In the genomic region with DNA sequence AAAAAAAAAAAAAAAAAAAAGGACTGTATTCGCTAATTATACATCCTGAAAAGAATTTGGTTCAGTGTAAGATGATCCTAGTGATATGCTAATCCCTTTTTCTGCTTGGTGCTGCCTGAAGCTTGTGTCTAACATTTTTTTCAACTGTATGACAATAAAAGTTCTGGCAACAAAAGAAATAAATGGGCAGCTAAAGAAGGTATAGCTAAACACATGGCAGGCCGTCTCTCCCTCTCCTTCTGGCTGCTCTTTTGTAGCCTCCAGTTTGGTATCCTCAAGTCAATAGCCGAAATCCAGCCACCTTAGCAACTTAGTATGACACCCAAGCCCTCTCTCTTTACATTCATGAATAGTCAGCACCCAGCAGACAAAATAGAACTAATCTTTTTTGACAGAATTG, we compare ENCODE assay signal across 25 cellular contexts.
DNase-seq lines count a peak whose midpoint lies in the region; ATAC-seq, FAIRE-seq and TF ChIP-seq lines count a peak whose summit lies in the region.
"Had no signal": no experiment of that assay in that cellular context is flagged by ENCODE, and none has a peak within 500 bp of the region (broad histone marks: within the 10 kb centered on the region; RNA-seq: fewer than 3 reads in every experiment).

No MANE protein-coding gene starts in this region.

- H3K79me2 ChIP-seq in K562 (ENCODE audit: control insufficient read depth, insufficient read depth, low read length) = no peaks in the 10 kb centered on the region

- H3K4me2 ChIP-seq in K562 (ENCODE audit: insufficient read depth, low read length) = peak overlapping the region; percentile 77
- H3K4me2 ChIP-seq: KMS-11 had no signal

- intact Hi-C loops in K562 (cut with micrococcal nuclease) = no loop called here
- intact Hi-C loops in mucosa of descending colon (cut with DNase I, micrococcal nuclease) = no loop called here

- TF ChIP-seq POLR2A in K562 (conservative IDR thresholded peaks at IDR 0.05) = no peak

- TF ChIP-seq CTCF in K562 (IDR thresholded peaks at IDR 0.05 in 2 of 3, conservative IDR thresholded peaks at IDR 0.05 in 1 of 3; ENCODE audit: insufficient read depth in 2 of 3, low read depth in 1 of 3, low read length in 3 of 3) (no peak), GM20000 (IDR thresholded peaks at IDR 0.05; ENCODE audit: extremely low read depth, missing control alignments) (no peak), mucosa of descending colon (IDR thresholded peaks at IDR 0.05) (no peak)

- H3K4me1 ChIP-seq in K562 (replicated peaks in 1 of 2; ENCODE audit: control insufficient read depth in 2 of 2, insufficient read depth in 2 of 2, low read length in 2 of 2) = peaks cover 0 to 9% of the 10 kb centered on the region in 2 experiments; a peak in 1 of 5 replicates
- no peaks in the 10 kb centered on the region for H3K4me1 ChIP-seq in mucosa of descending colon (ENCODE audit: low read depth)
- H3K4me1 ChIP-seq: body of pancreas, testis had no signal

- CTCF ChIA-PET in K562 (lab: Yijun Ruan, JAX; ENCODE audit: low intra/inter-chr PET ratio) = no interaction called here

- no peaks in the 10 kb centered on the region for H3K9me3 ChIP-seq in K562 (replicated peaks; ENCODE audit: control insufficient read depth, insufficient read depth, low read depth, low read length)
- H3K9me3 ChIP-seq in mucosa of descending colon = no peaks in the 10 kb centered on the region
- H3K9me3 ChIP-seq: body of pancreas, testis had no signal

- peak; percentile 94 for DNase-seq in NCI-H2107 treated with DMSO at 0.1 percent for 48 hours (lab: John Stamatoyannopoulos, UW; ENCODE audit: unreplicated experiment)
- DNase-seq in NCI-H2107 (lab: John Stamatoyannopoulos, UW) = no peak
- DNase-seq in NCI-H524 treated with DMSO at 0.1 percent for 48 hours (lab: John Stamatoyannopoulos, UW) = peak; percentile 83
- DNase-seq in K562 (ENCODE audit: extremely low read depth in 1 of 4, low spot score in 3 of 4) = peak in 2 of 4 experiments; percentile 18 to 33
- no peak for DNase-seq in kidney tubule cell (ENCODE audit: low spot score)
- no peak for DNase-seq in GM20000 (ENCODE audit: low spot score)
- no peak for DNase-seq in mucosa of descending colon
- DNase-seq: activated CD4-positive, alpha-beta T cell treated with anti-CD3 and anti-CD28 coated beads, Interleukin-2, amount 10 ng/mL, durations not matched to agents 7 days and 5 days; activated naive CD4-positive, alpha-beta T cell; activated T-cell treated with anti-CD3 and anti-CD28 coated beads, Interleukin-2, amount 50 U/mL, for 4 hours; body of pancreas; H7; left ventricle myocardium superior; midbrain; naive thymus-derived CD8-positive, alpha-beta T cell; NCI-H1436 treated with DMSO at 0.1 percent for 48 hours; NK-92 treated with Interleukin-12 subunit alpha and Interleukin-12 subunit beta, amount 100 ng/mL, for 24 hours; Right ventricle myocardium superior; stimulated activated naive CD8-positive, alpha-beta T cell treated with anti-CD3 and anti-CD28 coated beads, Interleukin-15, Interleukin-2, amounts not matched to agents 100 U/mL and 50 U/mL, for 24 hours; testis had no signal

- no peaks in the 10 kb centered on the region for H3K27me3 ChIP-seq in K562 (ENCODE audit: control insufficient read depth in 2 of 2, insufficient read depth in 2 of 2, low read length in 2 of 2)
- H3K27me3 ChIP-seq: body of pancreas, testis had no signal

- H3K9ac ChIP-seq in K562 (ENCODE audit: insufficient read depth in 1 of 2, low read depth in 2 of 2, low read length in 2 of 2) = peak overlapping the region; percentile 23 to 70; a peak in 2 of 4 replicates
- H3K9ac ChIP-seq: KMS-11 had no signal

- H2AFZ ChIP-seq in K562 (ENCODE audit: low read depth, low read length) = peak overlapping the region; percentile 94

- in situ Hi-C loops in K562 (cut with MboI) = no loop called here

- H3K4me3 ChIP-seq in K562 (peak overlapping the region; percentile 9; the same call in 1 of the 2 replicates), mucosa of descending colon (no peak overlapping the region)
- H3K4me3 ChIP-seq: body of pancreas, testis had no signal

- no peak for FAIRE-seq in K562 (lab: Jason Lieb, UNC)
- FAIRE-seq: GM12892, islet of Langerhans had no signal

- H3K36me3 ChIP-seq in K562 (ENCODE audit: control insufficient read depth, insufficient read depth, low read length) (no peaks in the 10 kb centered on the region), mucosa of descending colon (ENCODE audit: low read depth) (no peaks in the 10 kb centered on the region)

- peak overlapping the region; percentile 85 for H3K27ac ChIP-seq in K562 (ENCODE audit: extremely low read depth, low read depth, low read length)
- H3K27ac ChIP-seq: 22Rv1, body of pancreas, KMS-11, testis had no signal

- 0% methylated on average over 2 of the region's 3 CpGs for WGBS in K562 (ENCODE audit: insufficient coverage, low coverage, missing lambda C conversion rate)

- TF ChIP-seq EP300 in K562 (IDR thresholded peaks at IDR 0.05; ENCODE audit: low read length) = no peak

- no peaks in the 10 kb centered on the region for H3K9me1 ChIP-seq in K562 (ENCODE audit: control insufficient read depth, insufficient read depth, low read length)

- BruUV-seq in K562 (replicated peaks; lab: Mats Ljungman, UMichigan) = no TSS peak

- POLR2A ChIA-PET in K562 (lab: Yijun Ruan, JAX) = interaction anchor here (0.9 to 3.6 kb wide), 4 partner anchors 8 to 16 kb away, joined by 3 to 29 read pairs (median 4); no protein-coding TSS in a partner anchor

- H4K20me1 ChIP-seq in K562 (replicated peaks; ENCODE audit: control insufficient read depth, insufficient read depth, low read length) = no peaks in the 10 kb centered on the region

- TF ChIP-seq RAD21 in K562 (CRISPR knock-in tag; conservative IDR thresholded peaks at IDR 0.05 in 1 of 2, IDR thresholded peaks at IDR 0.05 in 1 of 2) = no peak

- ATAC-seq in K562 = peak; percentile 67
- no peak for ATAC-seq in HG02970 (IDR thresholded peaks at IDR 0.05; ENCODE audit: low FRiP score, unreplicated experiment)
- ATAC-seq in mucosa of descending colon = no peak
- ATAC-seq: activated T-cell treated with anti-CD3 and anti-CD28 coated beads, Interleukin-2, amount 50 U/mL, for 4 hours; body of pancreas; left ventricle myocardium superior; naive thymus-derived CD8-positive, alpha-beta T cell; stimulated activated naive CD8-positive, alpha-beta T cell treated with anti-CD3 and anti-CD28 coated beads, Interleukin-15, Interleukin-2, amounts not matched to agents 100 U/mL and 50 U/mL, for 24 hours had no signal

TF ChIP-seq in K562, 482 proteins besides CTCF, POLR2A, EP300 and RAD21:
- TF ChIP-seq RBFOX2 (IDR thresholded peaks at IDR 0.05; ENCODE audit: low read depth, low read length) (0 out of 2 replicates have a peak, but pooled peaks have one; percentile 5), ZZZ3 (IDR thresholded peaks at IDR 0.05) (no peak), SRSF3 (IDR thresholded peaks at IDR 0.05; ENCODE audit: insufficient read depth, low read length) (no peak), CSDE1 (IDR thresholded peaks at IDR 0.05) (no peak), ZNF384 (IDR thresholded peaks at IDR 0.05; ENCODE audit: low read depth, low read length) (peak; percentile 42; the same call in 1 of the 2 replicates), ZBTB8A (IDR thresholded peaks at IDR 0.05; ENCODE audit: partially characterized antibody) (no peak), E4F1 (CRISPR knock-in tag; IDR thresholded peaks at IDR 0.05; ENCODE audit: borderline replicate concordance) (no peak), TBP (optimal IDR thresholded peaks at IDR 0.05; ENCODE audit: low read depth, low read length) (peak; percentile 33), FOXA3 (CRISPR knock-in tag; conservative IDR thresholded peaks at IDR 0.05 in 1 of 2, IDR thresholded peaks at IDR 0.05 in 1 of 2) (no peak), ZNF140 (CRISPR knock-in tag; IDR thresholded peaks at IDR 0.05) (no peak), NR4A1 (CRISPR knock-in tag; IDR thresholded peaks at IDR 0.05) (no peak), NR4A1 (tag; IDR thresholded peaks at IDR 0.05) (0 out of 2 replicates have a peak, but pooled peaks have one; percentile 32), ZNF785 (CRISPR knock-in tag; IDR thresholded peaks at IDR 0.05) (no peak), ZNF644 (tag; IDR thresholded peaks at IDR 0.05; ENCODE audit: low read depth) (no peak), JUND (IDR thresholded peaks at IDR 0.05; ENCODE audit: borderline replicate concordance, low read depth, low read length) (no peak), JUND (tag; IDR thresholded peaks at IDR 0.05; ENCODE audit: borderline replicate concordance, low read depth, low read length) (no peak), NFE2 (IDR thresholded peaks at IDR 0.05; ENCODE audit: low read depth) (no peak), RCOR1 (IDR thresholded peaks at IDR 0.05; ENCODE audit: borderline replicate concordance in 1 of 2, low read depth in 2 of 2, low read length in 2 of 2) (no peak), KAT2B (IDR thresholded peaks at IDR 0.05; ENCODE audit: low read depth, low read length) (no peak), DACH1 (IDR thresholded peaks at IDR 0.05; ENCODE audit: partially characterized antibody) (no peak)

Comparison
In these comparisons a context has a peak if more than half of its experiments do, and no peak if none do; other contexts are left out.
1. DNase-seq: peak in NCI-H2107 treated with DMSO at 0.1 percent for 48 hours (single experiment) and NCI-H524 treated with DMSO at 0.1 percent for 48 hours (single experiment); none in NCI-H2107 (single experiment), kidney tubule cell (single experiment), GM20000 (single experiment) and mucosa of descending colon (0 of 3).